Comparison of ENCODE assay signal across 1 cellular context in genomic region chr1:100037665-100038400, GRCh38.
TF ChIP-seq lines count a peak whose summit lies in the region.

No MANE protein-coding gene starts in this region.

TF ChIP-seq in HepG2, 621 proteins besides CTCF, POLR2A, EP300 and RAD21 (continued from another document and continues in another):
- TF ChIP-seq ATF2 (CRISPR knock-in tag; IDR thresholded peaks at IDR 0.05) (no peak), ZSCAN31 (CRISPR knock-in tag; IDR thresholded peaks at IDR 0.05; ENCODE audit: low read depth) (peak; percentile 51; the same call in 1 of the 2 replicates), ZNF644 (CRISPR knock-in tag; IDR thresholded peaks at IDR 0.05; ENCODE audit: low read depth) (no peak), PAF1 (CRISPR knock-in tag; IDR thresholded peaks at IDR 0.05) (no peak), RELA (CRISPR knock-in tag; IDR thresholded peaks at IDR 0.05) (no peak), ZBTB43 (CRISPR knock-in tag; conservative IDR thresholded peaks at IDR 0.05) (peak; percentile 68), CAMTA2 (CRISPR knock-in tag; IDR thresholded peaks at IDR 0.05; ENCODE audit: borderline replicate concordance) (no peak; the same call in 1 of the 2 replicates), ZNF121 (CRISPR knock-in tag; IDR thresholded peaks at IDR 0.05) (no peak), DZIP1 (CRISPR knock-in tag; IDR thresholded peaks at IDR 0.05) (no peak), ZNF790 (CRISPR knock-in tag; IDR thresholded peaks at IDR 0.05; ENCODE audit: borderline replicate concordance) (no peak), MED1 (CRISPR knock-in tag; IDR thresholded peaks at IDR 0.05) (peak; percentile 75), ZNF496 (CRISPR knock-in tag; IDR thresholded peaks at IDR 0.05; ENCODE audit: insufficient replicate concordance) (no peak), HDAC1 (CRISPR knock-in tag; IDR thresholded peaks at IDR 0.05) (peak; percentile 87), IRF1 (CRISPR knock-in tag; IDR thresholded peaks at IDR 0.05; ENCODE audit: low read depth) (no peak), ZFP41 (CRISPR knock-in tag; IDR thresholded peaks at IDR 0.05; ENCODE audit: borderline replicate concordance) (no peak), NONO (IDR thresholded peaks at IDR 0.05) (no peak), NONO (CRISPR knock-in tag; conservative IDR thresholded peaks at IDR 0.05) (peak; percentile 93), ZNF34 (CRISPR knock-in tag; IDR thresholded peaks at IDR 0.05; ENCODE audit: borderline replicate concordance) (no peak), NCOA5 (CRISPR knock-in tag; IDR thresholded peaks at IDR 0.05) (0 out of 2 replicates have a peak, but pooled peaks have one; percentile 38), ZFYVE20 (CRISPR knock-in tag; IDR thresholded peaks at IDR 0.05; ENCODE audit: borderline replicate concordance, low read depth) (no peak), ZNF709 (CRISPR knock-in tag; IDR thresholded peaks at IDR 0.05) (no peak), ASH2L (IDR thresholded peaks at IDR 0.05; ENCODE audit: insufficient read length, low read depth, low read length) (peak; percentile 73), SCMH1 (CRISPR knock-in tag; IDR thresholded peaks at IDR 0.05; ENCODE audit: borderline replicate concordance) (no peak), DMAP1 (CRISPR knock-in tag; IDR thresholded peaks at IDR 0.05) (0 out of 2 replicates have a peak, but pooled peaks have one; percentile 55), ZNF737 (CRISPR knock-in tag; IDR thresholded peaks at IDR 0.05; ENCODE audit: borderline replicate concordance) (no peak), KLF15 (CRISPR knock-in tag; IDR thresholded peaks at IDR 0.05; ENCODE audit: borderline replicate concordance) (peak; percentile 39; the same call in 1 of the 2 replicates), CHD4 (IDR thresholded peaks at IDR 0.05; ENCODE audit: borderline replicate concordance, low read length) (no peak), PRPF4 (IDR thresholded peaks at IDR 0.05; ENCODE audit: low read depth, low read length, poor library complexity, severe bottlenecking) (no peak), KDM4B (CRISPR knock-in tag; IDR thresholded peaks at IDR 0.05) (no peak), ZNF841 (CRISPR knock-in tag; IDR thresholded peaks at IDR 0.05; ENCODE audit: borderline replicate concordance) (no peak; the same call in 1 of the 2 replicates), ZNF354B (CRISPR knock-in tag; IDR thresholded peaks at IDR 0.05) (peak; percentile 36; the same call in 1 of the 2 replicates), BHLHE40 (IDR thresholded peaks at IDR 0.05; ENCODE audit: low read length) (peak; percentile 61; the same call in 1 of the 2 replicates), MAFG (CRISPR knock-in tag; IDR thresholded peaks at IDR 0.05) (no peak), PPARG (CRISPR knock-in tag; conservative IDR thresholded peaks at IDR 0.05) (no peak), ZNF670 (CRISPR knock-in tag; IDR thresholded peaks at IDR 0.05; ENCODE audit: borderline replicate concordance) (no peak), ZNF30 (CRISPR knock-in tag; IDR thresholded peaks at IDR 0.05) (peak; percentile 78; the same call in 1 of the 2 replicates), RCOR2 (CRISPR knock-in tag; IDR thresholded peaks at IDR 0.05) (no peak)
- TF ChIP-seq, protein P1, sequence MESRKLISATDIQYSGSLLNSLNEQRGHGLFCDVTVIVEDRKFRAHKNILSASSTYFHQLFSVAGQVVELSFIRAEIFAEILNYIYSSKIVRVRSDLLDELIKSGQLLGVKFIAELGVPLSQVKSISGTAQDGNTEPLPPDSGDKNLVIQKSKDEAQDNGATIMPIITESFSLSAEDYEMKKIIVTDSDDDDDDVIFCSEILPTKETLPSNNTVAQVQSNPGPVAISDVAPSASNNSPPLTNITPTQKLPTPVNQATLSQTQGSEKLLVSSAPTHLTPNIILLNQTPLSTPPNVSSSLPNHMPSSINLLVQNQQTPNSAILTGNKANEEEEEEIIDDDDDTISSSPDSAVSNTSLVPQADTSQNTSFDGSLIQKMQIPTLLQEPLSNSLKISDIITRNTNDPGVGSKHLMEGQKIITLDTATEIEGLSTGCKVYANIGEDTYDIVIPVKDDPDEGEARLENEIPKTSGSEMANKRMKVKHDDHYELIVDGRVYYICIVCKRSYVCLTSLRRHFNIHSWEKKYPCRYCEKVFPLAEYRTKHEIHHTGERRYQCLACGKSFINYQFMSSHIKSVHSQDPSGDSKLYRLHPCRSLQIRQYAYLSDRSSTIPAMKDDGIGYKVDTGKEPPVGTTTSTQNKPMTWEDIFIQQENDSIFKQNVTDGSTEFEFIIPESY (CRISPR knock-in tag; IDR thresholded peaks at IDR 0.05): no peak
- TF ChIP-seq, protein P2, sequence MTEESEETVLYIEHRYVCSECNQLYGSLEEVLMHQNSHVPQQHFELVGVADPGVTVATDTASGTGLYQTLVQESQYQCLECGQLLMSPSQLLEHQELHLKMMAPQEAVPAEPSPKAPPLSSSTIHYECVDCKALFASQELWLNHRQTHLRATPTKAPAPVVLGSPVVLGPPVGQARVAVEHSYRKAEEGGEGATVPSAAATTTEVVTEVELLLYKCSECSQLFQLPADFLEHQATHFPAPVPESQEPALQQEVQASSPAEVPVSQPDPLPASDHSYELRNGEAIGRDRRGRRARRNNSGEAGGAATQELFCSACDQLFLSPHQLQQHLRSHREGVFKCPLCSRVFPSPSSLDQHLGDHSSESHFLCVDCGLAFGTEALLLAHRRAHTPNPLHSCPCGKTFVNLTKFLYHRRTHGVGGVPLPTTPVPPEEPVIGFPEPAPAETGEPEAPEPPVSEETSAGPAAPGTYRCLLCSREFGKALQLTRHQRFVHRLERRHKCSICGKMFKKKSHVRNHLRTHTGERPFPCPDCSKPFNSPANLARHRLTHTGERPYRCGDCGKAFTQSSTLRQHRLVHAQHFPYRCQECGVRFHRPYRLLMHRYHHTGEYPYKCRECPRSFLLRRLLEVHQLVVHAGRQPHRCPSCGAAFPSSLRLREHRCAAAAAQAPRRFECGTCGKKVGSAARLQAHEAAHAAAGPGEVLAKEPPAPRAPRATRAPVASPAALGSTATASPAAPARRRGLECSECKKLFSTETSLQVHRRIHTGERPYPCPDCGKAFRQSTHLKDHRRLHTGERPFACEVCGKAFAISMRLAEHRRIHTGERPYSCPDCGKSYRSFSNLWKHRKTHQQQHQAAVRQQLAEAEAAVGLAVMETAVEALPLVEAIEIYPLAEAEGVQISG (CRISPR knock-in tag; IDR thresholded peaks at IDR 0.05): peak; percentile 69
- TF ChIP-seq, protein P3, sequence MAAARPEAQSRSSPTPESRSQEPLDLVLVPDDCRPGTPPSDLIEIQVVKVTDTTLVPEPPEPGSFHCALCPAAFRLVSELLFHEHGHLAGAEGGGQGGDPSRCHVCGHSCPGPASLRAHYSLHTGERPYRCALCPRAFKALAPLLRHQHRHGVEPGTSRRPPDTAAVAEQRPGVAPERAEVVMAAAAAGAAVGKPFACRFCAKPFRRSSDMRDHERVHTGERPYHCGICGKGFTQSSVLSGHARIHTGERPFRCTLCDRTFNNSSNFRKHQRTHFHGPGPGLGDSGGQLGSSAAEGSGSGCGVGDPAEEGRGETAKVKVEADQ (CRISPR knock-in tag; IDR thresholded peaks at IDR 0.05; ENCODE audit: borderline replicate concordance): no peak
- TF ChIP-seq, protein P4, sequence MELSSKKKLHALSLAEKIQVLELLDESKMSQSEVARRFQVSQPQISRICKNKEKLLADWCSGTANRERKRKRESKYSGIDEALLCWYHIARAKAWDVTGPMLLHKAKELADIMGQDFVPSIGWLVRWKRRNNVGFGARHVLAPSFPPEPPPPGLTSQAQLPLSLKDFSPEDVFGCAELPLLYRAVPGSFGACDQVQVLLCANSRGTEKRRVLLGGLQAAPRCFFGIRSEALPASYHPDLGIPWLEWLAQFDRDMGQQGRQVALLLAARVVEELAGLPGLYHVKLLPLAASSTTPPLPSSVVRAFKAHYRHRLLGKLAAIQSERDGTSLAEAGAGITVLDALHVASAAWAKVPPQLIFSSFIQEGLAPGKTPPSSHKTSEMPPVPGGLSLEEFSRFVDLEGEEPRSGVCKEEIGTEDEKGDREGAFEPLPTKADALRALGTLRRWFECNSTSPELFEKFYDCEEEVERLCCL (CRISPR knock-in tag; IDR thresholded peaks at IDR 0.05; ENCODE audit: borderline replicate concordance): peak; percentile 24; the same call in 1 of the 2 replicates
- TF ChIP-seq, protein P5, sequence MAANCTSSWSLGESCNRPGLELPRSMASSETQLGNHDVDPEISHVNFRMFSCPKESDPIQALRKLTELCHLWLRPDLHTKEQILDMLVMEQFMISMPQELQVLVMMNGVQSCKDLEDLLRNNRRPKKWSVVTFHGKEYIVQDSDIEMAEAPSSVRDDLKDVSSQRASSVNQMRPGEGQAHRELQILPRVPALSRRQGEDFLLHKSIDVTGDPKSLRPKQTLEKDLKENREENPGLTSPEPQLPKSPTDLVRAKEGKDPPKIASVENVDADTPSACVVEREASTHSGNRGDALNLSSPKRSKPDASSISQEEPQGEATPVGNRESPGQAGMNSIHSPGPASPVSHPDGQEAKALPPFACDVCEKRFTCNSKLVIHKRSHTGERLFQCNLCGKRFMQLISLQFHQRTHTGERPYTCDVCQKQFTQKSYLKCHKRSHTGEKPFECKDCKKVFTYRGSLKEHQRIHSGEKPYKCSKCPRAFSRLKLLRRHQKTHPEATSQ (CRISPR knock-in tag; IDR thresholded peaks at IDR 0.05; ENCODE audit: borderline replicate concordance): peak; percentile 86
- TF ChIP-seq, protein P6, sequence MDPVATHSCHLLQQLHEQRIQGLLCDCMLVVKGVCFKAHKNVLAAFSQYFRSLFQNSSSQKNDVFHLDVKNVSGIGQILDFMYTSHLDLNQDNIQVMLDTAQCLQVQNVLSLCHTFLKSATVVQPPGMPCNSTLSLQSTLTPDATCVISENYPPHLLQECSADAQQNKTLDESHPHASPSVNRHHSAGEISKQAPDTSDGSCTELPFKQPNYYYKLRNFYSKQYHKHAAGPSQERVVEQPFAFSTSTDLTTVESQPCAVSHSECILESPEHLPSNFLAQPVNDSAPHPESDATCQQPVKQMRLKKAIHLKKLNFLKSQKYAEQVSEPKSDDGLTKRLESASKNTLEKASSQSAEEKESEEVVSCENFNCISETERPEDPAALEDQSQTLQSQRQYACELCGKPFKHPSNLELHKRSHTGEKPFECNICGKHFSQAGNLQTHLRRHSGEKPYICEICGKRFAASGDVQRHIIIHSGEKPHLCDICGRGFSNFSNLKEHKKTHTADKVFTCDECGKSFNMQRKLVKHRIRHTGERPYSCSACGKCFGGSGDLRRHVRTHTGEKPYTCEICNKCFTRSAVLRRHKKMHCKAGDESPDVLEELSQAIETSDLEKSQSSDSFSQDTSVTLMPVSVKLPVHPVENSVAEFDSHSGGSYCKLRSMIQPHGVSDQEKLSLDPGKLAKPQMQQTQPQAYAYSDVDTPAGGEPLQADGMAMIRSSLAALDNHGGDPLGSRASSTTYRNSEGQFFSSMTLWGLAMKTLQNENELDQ (CRISPR knock-in tag; IDR thresholded peaks at IDR 0.05; ENCODE audit: borderline replicate concordance): no peak
